22 cellular contexts compared by ENCODE assay signal in genomic region chr1:66750578-66750977, GRCh38. TPM values are rescaled to one million over a fixed set of nuclear protein-coding genes. Genes with fewer than 3 reads are reported as not detected.
"Had no signal": no experiment of that assay in that cellular context is flagged by ENCODE, and none has a peak within 500 bp of the region (broad histone marks: within the 10 kb centered on the region; RNA-seq: fewer than 3 reads in every experiment).

No MANE protein-coding gene starts in this region.

- H3K27me3 ChIP-seq: cardiac muscle cell, dorsolateral prefrontal cortex, testis, upper lobe of left lung had no signal

- H3K4me3 ChIP-seq: adrenal gland, cardiac muscle cell, dorsolateral prefrontal cortex, psoas muscle, spleen, stomach, testis, upper lobe of left lung had no signal

- DNase-seq: activated CD4-positive, alpha-beta memory T cell treated with anti-CD3 and anti-CD28 coated beads for 36 hours; activated CD4-positive, alpha-beta T cell treated with anti-CD3 and anti-CD28 coated beads for 36 hours; activated CD8-positive, alpha-beta memory T cell treated with anti-CD3 and anti-CD28 coated beads, Interleukin-2, amount 10 ng/mL, durations not matched to agents 7 days and 5 days; activated naive CD4-positive, alpha-beta T cell treated with anti-CD3 and anti-CD28 coated beads for 36 hours; activated T-cell treated with anti-CD3 and anti-CD28 coated beads, Interleukin-2, amount 50 U/mL, for 1 hour; adrenal gland; dorsolateral prefrontal cortex; endodermal cell; left ventricle myocardium superior; nephron progenitor cell; psoas muscle; spleen; stimulated activated CD4-positive, alpha-beta T cell treated with anti-CD3 and anti-CD28 coated beads, Interleukin-1b, Interleukin-23, amount 100 ng/mL, for 48 hours; stomach; testis; upper lobe of left lung had no signal

- H3K9me3 ChIP-seq: adrenal gland, psoas muscle, spleen, stomach, testis, upper lobe of left lung had no signal

- H3K27ac ChIP-seq: adrenal gland, cardiac muscle cell, spleen, stomach, testis, upper lobe of left lung had no signal

- FAIRE-seq: keratinocyte had no signal

- H3K36me3 ChIP-seq: adrenal gland, cardiac muscle cell, spleen, stomach, upper lobe of left lung had no signal

- H3K4me1 ChIP-seq: adrenal gland, psoas muscle, testis had no signal

RNA-seq across cellular contexts. Expression of gene DYNLT5, which starts 1.7 kb away (rescaled TPM):
- total RNA-seq: activated CD4-positive, alpha-beta memory T cell treated with anti-CD3 and anti-CD28 coated beads for 36 hours; activated CD4-positive, alpha-beta T cell treated with anti-CD3 and anti-CD28 coated beads for 36 hours; activated CD8-positive, alpha-beta memory T cell treated with anti-CD3 and anti-CD28 coated beads, Interleukin-2, amount 10 ng/mL, durations not matched to agents 7 days and 5 days; activated naive CD4-positive, alpha-beta T cell treated with anti-CD3 and anti-CD28 coated beads for 36 hours; activated T-helper 2 cell treated with anti-CD3 and anti-CD28 coated beads, Interferon-gamma antibody, Interleukin-2, Interleukin-4, amounts not matched to agents 10 μg/mL and 5 μg/mL and 100 μg/mL, durations not matched to agents 14 hours and 24 hours and 36 hours; testis had no signal
- polyA plus RNA-seq: keratinocyte had no signal

RNA-seq across cellular contexts. Expression of gene INSL5, which starts 50.5 kb away (rescaled TPM):
- total RNA-seq: activated CD4-positive, alpha-beta memory T cell treated with anti-CD3 and anti-CD28 coated beads for 36 hours; activated CD4-positive, alpha-beta T cell treated with anti-CD3 and anti-CD28 coated beads for 36 hours; activated CD8-positive, alpha-beta memory T cell treated with anti-CD3 and anti-CD28 coated beads, Interleukin-2, amount 10 ng/mL, durations not matched to agents 7 days and 5 days; activated naive CD4-positive, alpha-beta T cell treated with anti-CD3 and anti-CD28 coated beads for 36 hours; activated T-helper 2 cell treated with anti-CD3 and anti-CD28 coated beads, Interferon-gamma antibody, Interleukin-2, Interleukin-4, amounts not matched to agents 10 μg/mL and 5 μg/mL and 100 μg/mL, durations not matched to agents 14 hours and 24 hours and 36 hours; adrenal gland; cardiac muscle cell; endodermal cell; left ventricle myocardium superior; omental fat pad; psoas muscle; sciatic nerve; spleen; stomach; upper lobe of left lung had no signal
- polyA plus RNA-seq: adrenal gland, cardiac muscle cell, esophagus, keratinocyte, psoas muscle, stomach had no signal
